ENCODE assay signal across 9 cellular contexts in the genomic region with DNA sequence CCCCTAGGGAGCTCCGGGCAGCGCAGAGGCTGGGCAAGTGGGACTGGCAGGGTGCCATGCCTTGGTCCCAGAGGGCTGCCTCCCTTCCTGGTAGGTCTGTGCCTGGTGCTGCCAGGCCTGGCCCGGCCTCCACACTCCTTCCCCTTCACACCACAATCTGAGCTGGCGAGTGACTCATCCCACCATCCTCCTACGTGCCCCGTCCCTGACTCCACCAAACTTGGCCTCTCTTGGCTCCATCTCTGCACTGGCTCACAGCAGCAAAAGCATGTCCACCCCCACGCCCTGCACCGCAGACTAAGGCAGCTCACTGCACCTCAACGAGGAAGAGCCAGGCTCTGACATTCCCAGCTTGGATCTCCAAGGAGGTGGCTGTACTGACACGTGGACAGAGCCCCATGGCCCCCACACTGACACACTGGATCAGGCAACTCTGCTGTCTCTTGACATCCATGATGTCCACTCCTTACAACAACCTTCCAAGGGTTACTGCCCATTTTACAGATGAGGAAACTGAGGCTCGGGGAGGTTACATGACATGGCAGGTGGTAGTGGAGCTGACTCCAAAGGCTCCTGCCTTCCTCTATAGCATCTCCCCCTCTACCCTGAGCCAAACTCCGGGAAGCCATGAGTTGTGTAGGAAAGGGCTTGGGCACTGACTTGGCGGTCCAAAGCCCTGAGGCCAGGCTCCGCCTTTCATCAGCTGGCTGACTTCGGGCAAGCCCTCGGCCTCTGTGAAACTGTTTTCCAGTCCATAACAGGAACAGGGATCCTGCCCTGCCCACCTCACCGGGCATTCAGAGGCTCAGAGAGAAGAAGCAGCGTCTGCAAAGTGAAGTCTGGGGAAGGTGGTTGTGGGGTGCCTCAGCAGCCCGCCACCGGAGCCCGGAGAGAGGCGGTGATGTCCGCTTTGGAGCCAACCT. TPM values are rescaled to one million over a fixed set of nuclear protein-coding genes. Genes with fewer than 3 reads are reported as not detected.
DNase-seq lines count a peak whose midpoint lies in the region; ATAC-seq and TF ChIP-seq lines count a peak whose summit lies in the region.
"Had no signal": no experiment of that assay in that cellular context is flagged by ENCODE, and none has a peak within 500 bp of the region (broad histone marks: within the 10 kb centered on the region; RNA-seq: fewer than 3 reads in every experiment).

No MANE protein-coding gene starts in this region.

- H3K4me1 ChIP-seq in mucosa of stomach (ENCODE audit: control insufficient read depth, insufficient read depth, low read length), result peaks cover 40% of the 10 kb centered on the region

- POLR2A ChIA-PET in WTC11 (lab: Charles Lee), result interaction anchor here (1.1 to 2.6 kb wide), 4 partner anchors 10 to 98 kb away, joined by 3 to 22 read pairs (median 4); partner anchors contain the start of gene KRT19

- H3K4me1 Mint-ChIP-seq in WTC11, result peaks cover 26% of the 10 kb centered on the region

- peaks cover 3% of the 10 kb centered on the region for H3K36me3 Mint-ChIP-seq in WTC11

- H3K4me3 ChIP-seq in mucosa of stomach (ENCODE audit: low read length), result no peak overlapping the region

- peaks cover 9% of the 10 kb centered on the region for H3K9me3 Mint-ChIP-seq in WTC11

- CTCF ChIA-PET in WTC11 (lab: Charles Lee), result interaction anchor here (0.6 to 9.6 kb wide), 104 partner anchors 8 to 933 kb away, joined by 3 to 380 read pairs (median 7); partner anchors contain the start of genes CAVIN1, EIF1, JUP and KRT13

- H3K9ac ChIP-seq in mucosa of stomach (ENCODE audit: low read length), result peak overlapping the region; percentile 76

- TF ChIP-seq CTCF in WTC11 (IDR thresholded peaks at IDR 0.05) (no peak; the same call in 1 of the 2 replicates), GM20000 (IDR thresholded peaks at IDR 0.05; ENCODE audit: extremely low read depth, missing control alignments) (no peak)

- in situ Hi-C loops in ACHN (cut with HindIII; ENCODE audit: low pct_ligation_motif_present, low pct_unique_long_range_greater_than_20kb, low sequenced_read_pairs), result no loop called here

- ATAC-seq in WTC11, result no peak

- peaks cover 5% of the 10 kb centered on the region for H3K27me3 Mint-ChIP-seq in WTC11 (ENCODE audit: low read depth)

- H3K36me3 ChIP-seq in mucosa of stomach (ENCODE audit: control insufficient read depth, insufficient read depth, low read length), result no peaks in the 10 kb centered on the region

- peak overlapping the region; percentile 47; the same call in 1 of the 2 replicates for H3K4me3 Mint-ChIP-seq in WTC11

- H3K27me3 ChIP-seq in mucosa of stomach (ENCODE audit: control insufficient read depth, insufficient read depth, low read length), result no peaks in the 10 kb centered on the region

- no peaks in the 10 kb centered on the region for H3K9me3 ChIP-seq in mucosa of stomach (ENCODE audit: control insufficient read depth, low read length)

- no peak overlapping the region for H3K27ac Mint-ChIP-seq in WTC11

- DNase-seq in ACHN (peak; percentile 99), HK-2 (ENCODE audit: unreplicated experiment) (peak; percentile 97), WTC11 (ENCODE audit: low spot score) (peak; percentile 23), dedifferentiated amniotic fluid mesenchymal stem cell (ENCODE audit: extremely low spot score) (peak; percentile 93), OCI-M2 (lab: John Stamatoyannopoulos, UW; ENCODE audit: unreplicated experiment) (no peak), GM20000 (ENCODE audit: low spot score) (no peak)
- peak; percentile 84 for DNase-seq in stimulated activated CD8-positive, alpha-beta memory T cell treated with anti-CD3 and anti-CD28 coated beads, Interleukin-4, amount 100 ng/mL, for 48 hours

TF ChIP-seq in WTC11, 78 proteins besides CTCF, POLR2A, EP300 and RAD21:
- TF ChIP-seq ZNF138 (CRISPR knock-in tag; conservative IDR thresholded peaks at IDR 0.05), result no peak
- no peak for TF ChIP-seq ETV6 (CRISPR knock-in tag; IDR thresholded peaks at IDR 0.05)
- 0 out of 2 replicates have a peak, but pooled peaks have one; percentile 36 for TF ChIP-seq ZNF263 (CRISPR knock-in tag; IDR thresholded peaks at IDR 0.05; ENCODE audit: low read depth)
- TF ChIP-seq, protein P1, sequence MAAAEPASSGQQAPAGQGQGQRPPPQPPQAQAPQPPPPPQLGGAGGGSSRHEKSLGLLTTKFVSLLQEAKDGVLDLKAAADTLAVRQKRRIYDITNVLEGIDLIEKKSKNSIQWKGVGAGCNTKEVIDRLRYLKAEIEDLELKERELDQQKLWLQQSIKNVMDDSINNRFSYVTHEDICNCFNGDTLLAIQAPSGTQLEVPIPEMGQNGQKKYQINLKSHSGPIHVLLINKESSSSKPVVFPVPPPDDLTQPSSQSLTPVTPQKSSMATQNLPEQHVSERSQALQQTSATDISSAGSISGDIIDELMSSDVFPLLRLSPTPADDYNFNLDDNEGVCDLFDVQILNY (CRISPR knock-in tag; IDR thresholded peaks at IDR 0.05), result 0 out of 2 replicates have a peak, but pooled peaks have one; percentile 9
- TF ChIP-seq ATF3 (CRISPR knock-in tag; conservative IDR thresholded peaks at IDR 0.05), result no peak
- no peak; the same call in 1 of the 2 replicates for TF ChIP-seq ZNF317 (CRISPR knock-in tag; IDR thresholded peaks at IDR 0.05; ENCODE audit: borderline replicate concordance, low read depth)
- no peak for TF ChIP-seq CREB1 (CRISPR knock-in tag; IDR thresholded peaks at IDR 0.05)
- TF ChIP-seq GTF2I (CRISPR knock-in tag; conservative IDR thresholded peaks at IDR 0.05), result no peak; the same call in 1 of the 2 replicates

RNA-seq across cellular contexts. Expression of gene KRT19, which starts 20.1 kb away (rescaled TPM):
- 110 to 130 TPM (median 124 TPM) in 3 replicates for total RNA-seq in WTC11 (2021)

RNA-seq across cellular contexts. Expression of gene KRT9, which starts 23.7 kb away (rescaled TPM):
- not detected in 3 replicates for total RNA-seq in WTC11 (2021)

RNA-seq across cellular contexts. Expression of gene KRT15, which starts 29.5 kb away (rescaled TPM):
- 0.34 to 0.55 TPM (median 0.37 TPM) in 3 replicates for total RNA-seq in WTC11 (2021)
- total RNA-seq: mononuclear cell had no signal

RNA-seq across cellular contexts. Expression of gene KRT14, which starts 38.5 kb away (rescaled TPM):
- not detected in 3 replicates for total RNA-seq in WTC11 (2021)
- total RNA-seq: mononuclear cell had no signal

RNA-seq across cellular contexts. Expression of gene KRT13, which starts 42.8 kb away (rescaled TPM):
- total RNA-seq in WTC11 (2021), result not detected in 3 replicates

Comparison
In these comparisons a context has a peak if more than half of its experiments do, and no peak if none do; other contexts are left out.
1. DNase-seq: peak in ACHN (single experiment), HK-2 (single experiment), WTC11 (single experiment), dedifferentiated amniotic fluid mesenchymal stem cell (single experiment) and stimulated activated CD8-positive, alpha-beta memory T cell treated with anti-CD3 and anti-CD28 coated beads, Interleukin-4, amount 100 ng/mL, for 48 hours (single experiment); none in OCI-M2 (single experiment) and GM20000 (single experiment).